ENCODE assay signal across 1 cellular context in the genomic region with DNA sequence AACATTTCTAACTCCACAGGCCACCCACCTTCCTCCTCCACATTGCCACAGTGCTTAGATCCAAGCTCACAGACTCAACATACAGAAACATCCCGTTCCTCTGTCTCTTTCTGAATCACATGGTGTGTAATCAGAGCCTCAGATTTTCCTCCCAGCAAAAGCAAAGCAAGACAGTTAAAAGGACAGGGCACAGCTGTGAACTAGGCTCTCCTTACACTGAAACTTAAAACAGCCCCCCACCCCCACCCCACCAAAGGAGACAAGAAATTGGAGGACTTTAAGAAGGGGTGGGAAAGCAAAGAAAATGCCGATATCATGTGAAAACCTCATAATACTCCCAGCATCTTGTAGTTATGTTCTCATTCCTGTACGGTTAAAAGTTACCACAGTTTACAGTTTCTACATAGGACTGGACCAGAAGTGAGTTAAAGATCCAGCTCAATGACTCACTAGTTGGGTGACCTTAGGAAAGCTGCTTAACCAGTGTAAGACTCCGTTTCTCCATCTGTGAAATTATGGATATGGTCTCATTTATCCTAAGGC.
TF ChIP-seq lines count a peak whose summit lies in the region.

No MANE protein-coding gene starts in this region.

TF ChIP-seq in HepG2, 621 proteins besides CTCF, POLR2A, EP300 and RAD21:
- no peak for TF ChIP-seq ZEB1 (IDR thresholded peaks at IDR 0.05; ENCODE audit: insufficient replicate concordance, low read depth)
- TF ChIP-seq HNRNPK (IDR thresholded peaks at IDR 0.05; ENCODE audit: low read depth, low read length, poor library complexity, severe bottlenecking): peak; percentile 25
- TF ChIP-seq TBL1XR1 (IDR thresholded peaks at IDR 0.05; ENCODE audit: borderline replicate concordance, low read length, partially characterized antibody): no peak
TF ChIP-seq in HepG2: peak in this region for 1.
